In genomic region chr19:48169974-48170803, GRCh38 we compare ENCODE assay signal across 9 cellular contexts. TPM values are rescaled to one million over a fixed set of nuclear protein-coding genes. Genes with fewer than 3 reads are reported as not detected.
DNase-seq lines count a peak whose midpoint lies in the region; ATAC-seq, FAIRE-seq and TF ChIP-seq lines count a peak whose summit lies in the region.
"Had no signal": no experiment of that assay in that cellular context is flagged by ENCODE, and none has a peak within 500 bp of the region (broad histone marks: within the 10 kb centered on the region; RNA-seq: fewer than 3 reads in every experiment).

Gene LIG1 (minus strand): TSS chr19:48170344. CDS start chr19:48165566, 4,778 bp downstream.
Gene ZSWIM9 (plus strand): TSS chr19:48170680. CDS start chr19:48171803, 1,123 bp downstream.

- FAIRE-seq in kidney (lab: Jason Lieb, UNC): no peak
- FAIRE-seq: TTC549 had no signal

- TF ChIP-seq CTCF in kidney (IDR thresholded peaks at IDR 0.05; ENCODE audit: borderline replicate concordance, extremely low read depth, insufficient read depth): no peak

- H3K4me3 ChIP-seq in kidney (ENCODE audit: low read length in 2 of 2): peak within 1 kb of the TSS; percentile 86 to 96

- H3K27ac ChIP-seq in kidney (ENCODE audit: low read depth in 2 of 2, low read length in 2 of 2): peak within 1 kb of the TSS; percentile 96 to 98

- ATAC-seq in GM19035 (IDR thresholded peaks at IDR 0.05; ENCODE audit: unreplicated experiment) (peak; percentile 79), HG03342 (IDR thresholded peaks at IDR 0.05; ENCODE audit: unreplicated experiment) (peak; percentile 80)
- peak; percentile 90 to 93 for ATAC-seq in activated CD4-positive, CD25-positive, alpha-beta regulatory T cell treated with anti-CD3 and anti-CD28 coated beads, Interleukin-2, amount 50 U/mL, for 24 hours

- no peaks in the 10 kb centered on the region for H3K9me3 ChIP-seq in kidney (ENCODE audit: control insufficient read depth in 1 of 2, low read length in 2 of 2)

- peak within 1 kb of the TSS; percentile 90 to 92 for H3K9ac ChIP-seq in kidney (ENCODE audit: low read length in 2 of 2)

- DNase-seq in AG20443 (ENCODE audit: low spot score) (peak; percentile 98), NCI-H446 treated with DMSO at 0.1 percent for 48 hours (lab: John Stamatoyannopoulos, UW) (peak; percentile 93), cerebellar cortex (ENCODE audit: low spot score) (peak; percentile 92), kidney (peak; percentile 97)
- DNase-seq in stimulated activated CD4-positive, alpha-beta T cell treated with anti-CD3 and anti-CD28 coated beads, Interleukin-15, amount 100 ng/mL, for 1 hour (ENCODE audit: low read depth in 1 of 2, low spot score in 1 of 2): peak; percentile 83 to 85

- intact Hi-C loops in kidney (cut with DNase I): no loop called here

- peaks cover 6 to 11% of the 10 kb centered on the region in 2 donors for H3K36me3 ChIP-seq in kidney (ENCODE audit: control insufficient read depth in 1 of 2, insufficient read depth in 2 of 2, low read length in 2 of 2)

- H3K4me1 ChIP-seq in kidney (ENCODE audit: control insufficient read depth in 1 of 2, insufficient read depth in 1 of 2, low read depth in 1 of 2, low read length in 2 of 2): peaks cover 6 to 9% of the 10 kb centered on the region in 2 donors

RNA-seq across cellular contexts. Expression of gene LIG1, which starts in this region (rescaled TPM):
- 25.9 TPM for total RNA-seq in kidney
- polyA plus RNA-seq in kidney (ENCODE audit: insufficient read depth, low read depth, low replicate concordance): 14.0 TPM

RNA-seq across cellular contexts. Expression of gene ZSWIM9, which starts in this region (rescaled TPM):
- 7.8 TPM for total RNA-seq in kidney
- polyA plus RNA-seq in kidney (ENCODE audit: insufficient read depth, low read depth, low replicate concordance): 5.5 TPM

Comparison
In these comparisons a context has a peak if more than half of its experiments do, and no peak if none do; other contexts are left out.
1. Peak in every context shown above with its lines: DNase-seq, ATAC-seq, H3K4me3 ChIP-seq and H3K27ac ChIP-seq.